In genomic region chr7:138554674-138555073, GRCh38 we compare ENCODE assay signal across 9 cellular contexts.
"Had no signal": no experiment of that assay in that cellular context is flagged by ENCODE, and none has a peak within 500 bp of the region (broad histone marks: within the 10 kb centered on the region; RNA-seq: fewer than 3 reads in every experiment).

No MANE protein-coding gene starts in this region.

- H3K4me3 Mint-ChIP-seq: H9, HFFc6 had no signal

- DNase-seq: GOT3, H9, HCEC 1CT, HFFc6, IMR-90, KG1 had no signal

- ATAC-seq: K562 had no signal

- H3K27ac ChIP-seq: HL-60 had no signal

- H3K4me3 ChIP-seq: K562 had no signal

- H3K27ac Mint-ChIP-seq: H9, HFFc6 had no signal

- FAIRE-seq: H54, K562 had no signal
